8 cellular contexts compared by ENCODE assay signal in the genomic region with DNA sequence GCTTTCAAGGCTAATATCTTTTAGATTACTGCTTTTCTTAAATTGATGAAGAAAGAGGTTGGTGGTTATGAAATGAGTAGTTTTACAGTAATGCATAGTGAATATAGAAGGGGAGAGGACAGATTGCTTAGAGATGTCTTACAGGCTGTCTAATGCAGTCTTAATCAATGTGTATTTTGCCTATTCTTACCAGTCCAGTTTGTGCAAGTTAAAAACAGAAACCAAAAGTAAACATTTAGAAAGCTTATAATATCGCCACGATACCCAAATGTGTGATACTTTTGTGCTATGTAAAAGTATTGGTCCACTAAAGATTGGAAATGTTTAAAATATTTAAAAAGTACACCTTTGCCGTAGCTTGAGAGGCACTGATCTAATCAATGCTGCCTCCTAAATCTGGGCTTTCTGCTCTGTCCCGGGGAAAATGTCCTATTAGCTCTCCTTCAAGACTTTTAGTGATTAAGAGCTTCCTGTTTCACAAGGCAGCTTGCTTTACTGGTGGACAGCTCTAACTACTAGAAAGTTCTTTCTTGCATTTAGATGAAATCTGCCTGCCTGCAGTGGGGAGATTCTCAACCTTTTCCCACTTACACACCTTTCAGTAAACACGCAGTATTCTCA.
DNase-seq lines count a peak whose midpoint lies in the region; ATAC-seq lines count a peak whose summit lies in the region.

No MANE protein-coding gene starts in this region.

- peaks cover 26 to 39% of the 10 kb centered on the region in 2 donors for H3K36me3 Mint-ChIP-seq in CD4-positive, alpha-beta memory T cell
- H3K36me3 Mint-ChIP-seq in dendritic cell treated with granulocyte-macrophage colony-stimulating factor and Interleukin-4, amounts not matched to agents 40 ng/mL and 50 ng/mL, for 4 days (ENCODE audit: low read depth): peaks cover 23% of the 10 kb centered on the region
- H3K36me3 Mint-ChIP-seq in natural killer cell treated with Interleukin-12 subunit alpha and Interleukin-12 subunit beta and Interleukin-15 and Interleukin-18, amount 100 ng/mL, for 72 hours: peaks cover 11% of the 10 kb centered on the region

- CTCF ChIA-PET in CD4-positive, alpha-beta memory T cell (lab: Charles Lee; ENCODE audit: partially characterized antibody): interaction anchor here (1.1 to 5.6 kb wide), 5 partner anchors 7 to 119 kb away, joined by 3 to 32 read pairs (median 8); no protein-coding TSS in a partner anchor

- peak overlapping the region in 6 of 7 donors; percentile 13 to 90 (median 71) for H3K27ac Mint-ChIP-seq in CD4-positive, alpha-beta memory T cell
- H3K27ac Mint-ChIP-seq in dendritic cell treated with granulocyte-macrophage colony-stimulating factor and Interleukin-4, amounts not matched to agents 40 ng/mL and 50 ng/mL, for 4 days: peak overlapping the region; percentile 60
- peak overlapping the region; percentile 81 to 98 for H3K27ac Mint-ChIP-seq in natural killer cell treated with Interleukin-12 subunit alpha and Interleukin-12 subunit beta and Interleukin-15 and Interleukin-18, amount 100 ng/mL, for 72 hours

- H3K4me1 Mint-ChIP-seq in CD4-positive, alpha-beta memory T cell: peaks cover 0 to 18% (median 7%) of the 10 kb centered on the region in 4 donors
- peaks cover 16% of the 10 kb centered on the region for H3K4me1 Mint-ChIP-seq in dendritic cell treated with granulocyte-macrophage colony-stimulating factor and Interleukin-4, amounts not matched to agents 40 ng/mL and 50 ng/mL, for 4 days (ENCODE audit: low read depth)
- H3K4me1 Mint-ChIP-seq in natural killer cell treated with Interleukin-12 subunit alpha and Interleukin-12 subunit beta and Interleukin-15 and Interleukin-18, amount 100 ng/mL, for 72 hours (ENCODE audit: low read depth in 2 of 2): peaks cover 11 to 24% of the 10 kb centered on the region in 2 donors

- H3K36me3 ChIP-seq in CD4-positive, alpha-beta memory T cell (ENCODE audit: insufficient read depth, low read length): no peaks in the 10 kb centered on the region

- no peaks in the 10 kb centered on the region for H3K27me3 Mint-ChIP-seq in CD4-positive, alpha-beta memory T cell
- no peaks in the 10 kb centered on the region for H3K27me3 Mint-ChIP-seq in dendritic cell treated with granulocyte-macrophage colony-stimulating factor and Interleukin-4, amounts not matched to agents 40 ng/mL and 50 ng/mL, for 4 days
- H3K27me3 Mint-ChIP-seq in natural killer cell treated with Interleukin-12 subunit alpha and Interleukin-12 subunit beta and Interleukin-15 and Interleukin-18, amount 100 ng/mL, for 72 hours: no peaks in the 10 kb centered on the region

- peak overlapping the region in 1 of 2 donors; percentile 34 for H3K4me3 ChIP-seq in CD4-positive, alpha-beta memory T cell (ENCODE audit: low read length in 2 of 2)

- no peaks in the 10 kb centered on the region for H3K4me1 ChIP-seq in CD4-positive, alpha-beta memory T cell (ENCODE audit: insufficient read depth, low read length)

- H3K27ac ChIP-seq in CD4-positive, alpha-beta memory T cell (ENCODE audit: low read depth, low read length): peak overlapping the region; percentile 37

- no peaks in the 10 kb centered on the region for H3K27me3 ChIP-seq in CD4-positive, alpha-beta memory T cell (ENCODE audit: insufficient read depth, low read length)

- H3K9me3 Mint-ChIP-seq in CD4-positive, alpha-beta memory T cell: peaks cover 0 to 4% (median 0%) of the 10 kb centered on the region in 8 donors
- H3K9me3 Mint-ChIP-seq in dendritic cell treated with granulocyte-macrophage colony-stimulating factor and Interleukin-4, amounts not matched to agents 40 ng/mL and 50 ng/mL, for 4 days: no peaks in the 10 kb centered on the region
- H3K9me3 Mint-ChIP-seq in natural killer cell treated with Interleukin-12 subunit alpha and Interleukin-12 subunit beta and Interleukin-15 and Interleukin-18, amount 100 ng/mL, for 72 hours: no peaks in the 10 kb centered on the region

- peak overlapping the region; percentile 53 to 85 (median 76) for H3K4me3 Mint-ChIP-seq in CD4-positive, alpha-beta memory T cell
- peak overlapping the region; percentile 64 for H3K4me3 Mint-ChIP-seq in dendritic cell treated with granulocyte-macrophage colony-stimulating factor and Interleukin-4, amounts not matched to agents 40 ng/mL and 50 ng/mL, for 4 days
- H3K4me3 Mint-ChIP-seq in natural killer cell treated with Interleukin-12 subunit alpha and Interleukin-12 subunit beta and Interleukin-15 and Interleukin-18, amount 100 ng/mL, for 72 hours: peak overlapping the region; percentile 86

- POLR2A ChIA-PET in CD4-positive, alpha-beta memory T cell (lab: Charles Lee; ENCODE audit: partially characterized antibody): interaction anchor here (1.2 to 1.9 kb wide), 3 partner anchors 14 to 96 kb away, joined by 3 to 9 read pairs (median 4); partner anchors contain the start of gene EPSTI1

- intact Hi-C loops in CD4-positive, alpha-beta memory T cell (cut with micrococcal nuclease): loop anchor here (1.0 to 5.0 kb wide), 2 partner anchors 96 to 716 kb away; partner anchors contain the start of gene EPSTI1
- intact Hi-C loops in dendritic cell treated with granulocyte-macrophage colony-stimulating factor and Interleukin-4, amounts not matched to agents 40 ng/mL and 50 ng/mL, for 4 days (cut with micrococcal nuclease): loop anchor here (2.0 kb wide), 1 partner anchor 717 kb away; no protein-coding TSS in a partner anchor

- ATAC-seq in HG03095 (IDR thresholded peaks at IDR 0.05; ENCODE audit: unreplicated experiment) (peak; percentile 55), GM21423 (IDR thresholded peaks at IDR 0.05; ENCODE audit: unreplicated experiment) (no peak), HG03565 (IDR thresholded peaks at IDR 0.05; ENCODE audit: unreplicated experiment) (no peak), HG02938 (IDR thresholded peaks at IDR 0.05; ENCODE audit: unreplicated experiment) (no peak)
- ATAC-seq in natural killer cell treated with Interleukin-12 subunit alpha and Interleukin-12 subunit beta and Interleukin-15 and Interleukin-18, amount 100 ng/mL, for 72 hours: peak; percentile 43 to 71

- H3K9me3 ChIP-seq in CD4-positive, alpha-beta memory T cell (ENCODE audit: control insufficient read depth in 1 of 2, low read length in 2 of 2): no peaks in the 10 kb centered on the region

- peak in 1 of 5 donors; percentile 9 for DNase-seq in CD4-positive, alpha-beta memory T cell
- DNase-seq in natural killer cell treated with Interleukin-12 subunit alpha and Interleukin-12 subunit beta and Interleukin-15 and Interleukin-18, amount 100 ng/mL, for 72 hours (ENCODE audit: low spot score): no peak
- no peak for DNase-seq in AML-193 (lab: John Stamatoyannopoulos, UW)

Comparison
In these comparisons a context has a peak if more than half of its experiments do, and no peak if none do; other contexts are left out.
1. ATAC-seq: peak in HG03095 (single experiment) and natural killer cell treated with Interleukin-12 subunit alpha and Interleukin-12 subunit beta and Interleukin-15 and Interleukin-18, amount 100 ng/mL, for 72 hours (2 of 2); none in GM21423 (single experiment), HG03565 (single experiment) and HG02938 (single experiment).
2. Peak in every context shown above with its lines, with median percentiles within 50 percentile points of each other: H3K27ac Mint-ChIP-seq and H3K4me3 Mint-ChIP-seq.